Comparison of ENCODE assay signal across 19 cellular contexts in the genomic region with DNA sequence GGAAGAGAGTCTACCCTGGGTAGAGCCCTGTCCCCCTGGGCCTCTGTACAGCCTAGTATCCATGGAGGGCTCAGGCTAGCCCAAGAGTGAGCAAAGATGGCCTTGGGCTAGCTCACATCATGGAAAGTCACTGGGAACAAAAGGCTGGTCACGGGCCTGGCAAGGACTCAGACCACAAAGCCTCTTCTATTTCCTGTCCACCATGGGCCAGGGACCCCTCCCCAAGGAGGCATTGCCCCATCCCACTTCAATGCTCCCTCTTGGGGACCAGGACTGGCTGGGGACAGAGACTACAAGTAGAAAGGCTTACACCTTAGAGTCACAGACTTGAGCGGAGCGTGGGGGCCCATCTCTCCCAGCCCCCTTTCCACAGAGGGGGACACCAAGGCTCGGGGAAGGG. TPM values are rescaled to one million over a fixed set of nuclear protein-coding genes. Genes with fewer than 3 reads are reported as not detected.
DNase-seq lines count a peak whose midpoint lies in the region; ATAC-seq and TF ChIP-seq lines count a peak whose summit lies in the region.
"Had no signal": no experiment of that assay in that cellular context is flagged by ENCODE, and none has a peak within 500 bp of the region (broad histone marks: within the 10 kb centered on the region; RNA-seq: fewer than 3 reads in every experiment).

No MANE protein-coding gene starts in this region.

- peaks cover 0 to 33% (median 20%) of the 10 kb centered on the region in 12 donors for H3K4me1 ChIP-seq in heart left ventricle
- peaks cover 14% of the 10 kb centered on the region for H3K4me1 ChIP-seq in ectodermal cell (ENCODE audit: control insufficient read depth, insufficient read depth, low read length)
- H3K4me1 ChIP-seq in mesodermal cell (ENCODE audit: control insufficient read depth, insufficient read depth, low read length, poor library complexity, severe bottlenecking) = peaks cover 10% of the 10 kb centered on the region

- H3K9me3 Mint-ChIP-seq in activated CD8-positive, alpha-beta T cell treated with anti-CD3 and anti-CD28 coated beads, Interleukin-2, amount 10 ng/mL, durations not matched to agents 7 days and 5 days (ENCODE audit: insufficient read depth) = no peaks in the 10 kb centered on the region
- H3K9me3 Mint-ChIP-seq: T-helper 2 cell treated with Interferon-gamma antibody and Interleukin-4, amounts not matched to agents 5 μg/mL and 100 μg/mL, for 36 hours had no signal

- no peak overlapping the region for H3K27ac Mint-ChIP-seq in activated CD8-positive, alpha-beta T cell treated with anti-CD3 and anti-CD28 coated beads, Interleukin-2, amount 10 ng/mL, durations not matched to agents 7 days and 5 days
- H3K27ac Mint-ChIP-seq: T-helper 2 cell treated with Interferon-gamma antibody and Interleukin-4, amounts not matched to agents 5 μg/mL and 100 μg/mL, for 36 hours had no signal

- peaks cover 2% of the 10 kb centered on the region for H3K4me1 Mint-ChIP-seq in activated CD8-positive, alpha-beta T cell treated with anti-CD3 and anti-CD28 coated beads, Interleukin-2, amount 10 ng/mL, durations not matched to agents 7 days and 5 days (ENCODE audit: low read depth)

- 78 to 87% (median 84%) methylated on average over 4 of the region's 4 CpGs for WGBS in heart left ventricle, 4 donors
- 92 to 94% methylated on average over 4 of the region's 4 CpGs for WGBS in ectodermal cell, 2 experiments
- 89 to 95% methylated on average over 3 to 4 of the region's 4 CpGs for WGBS in mesodermal cell (ENCODE audit: insufficient coverage in 2 of 2), 2 experiments

- no peaks in the 10 kb centered on the region for H3K27me3 Mint-ChIP-seq in activated CD8-positive, alpha-beta T cell treated with anti-CD3 and anti-CD28 coated beads, Interleukin-2, amount 10 ng/mL, durations not matched to agents 7 days and 5 days (ENCODE audit: low read depth)

- H3K27me3 ChIP-seq in heart left ventricle (no peaks in the 10 kb centered on the region), ectodermal cell (ENCODE audit: control insufficient read depth, insufficient read depth, low read length, poor library complexity, severe bottlenecking) (no peaks in the 10 kb centered on the region)
- H3K27me3 ChIP-seq: BLaER1 treated with 17β-estradiol and CSF1 and Interleukin-3, amounts not matched to agents 10 nM and 100 nM; upper lobe of right lung had no signal

- no peaks in the 10 kb centered on the region for H3K9me3 ChIP-seq in heart left ventricle
- H3K9me3 ChIP-seq in ectodermal cell (ENCODE audit: control insufficient read depth, low read length) = no peaks in the 10 kb centered on the region
- H3K9me3 ChIP-seq in mesodermal cell (ENCODE audit: control insufficient read depth, low read length) = no peaks in the 10 kb centered on the region
- H3K9me3 ChIP-seq: BLaER1 treated with 17β-estradiol and CSF1 and Interleukin-3, amounts not matched to agents 10 nM and 100 nM; upper lobe of right lung had no signal

- H3K36me3 ChIP-seq in heart left ventricle = no peaks in the 10 kb centered on the region
- H3K36me3 ChIP-seq in ectodermal cell (ENCODE audit: control insufficient read depth, insufficient read depth, low read length) = no peaks in the 10 kb centered on the region
- no peaks in the 10 kb centered on the region for H3K36me3 ChIP-seq in mesodermal cell (ENCODE audit: control insufficient read depth, insufficient read depth, low read length)
- H3K36me3 ChIP-seq: BLaER1 treated with 17β-estradiol and CSF1 and Interleukin-3, amounts not matched to agents 10 nM and 100 nM; upper lobe of right lung had no signal

- DNase-seq in heart left ventricle (no peak), left cardiac atrium (no peak), DMS 273 treated with DMSO at 0.1 percent for 48 hours (lab: John Stamatoyannopoulos, UW) (no peak)
- DNase-seq in activated CD8-positive, alpha-beta T cell treated with anti-CD3 and anti-CD28 coated beads, Interleukin-2, amount 10 ng/mL, durations not matched to agents 7 days and 5 days = no peak
- DNase-seq in stimulated activated naive CD4-positive, alpha-beta T cell treated with Interleukin-2 at 50 U/mL for 16 hours (lab: John Stamatoyannopoulos, UW) = no peak
- DNase-seq: 8988T, erythroblast, GDM1, NCI-H1930, NCI-H510A, SIG-M5 had no signal

- no peak for TF ChIP-seq CTCF in heart left ventricle (IDR thresholded peaks at IDR 0.05)

- H3K4me3 Mint-ChIP-seq in activated CD8-positive, alpha-beta T cell treated with anti-CD3 and anti-CD28 coated beads, Interleukin-2, amount 10 ng/mL, durations not matched to agents 7 days and 5 days = no peak overlapping the region
- H3K4me3 Mint-ChIP-seq: T-helper 2 cell treated with Interferon-gamma antibody and Interleukin-4, amounts not matched to agents 5 μg/mL and 100 μg/mL, for 36 hours had no signal

- no peak for ATAC-seq in heart left ventricle
- ATAC-seq in left cardiac atrium = no peak
- no peak for ATAC-seq in activated CD8-positive, alpha-beta T cell treated with anti-CD3 and anti-CD28 coated beads, Interleukin-2, amount 10 ng/mL, durations not matched to agents 7 days and 5 days
- ATAC-seq: activated CD4-positive, CD25-positive, alpha-beta regulatory T cell treated with anti-CD3 and anti-CD28 coated beads, Interleukin-2, amount 50 U/mL, for 24 hours had no signal

- CTCF ChIA-PET in activated CD8-positive, alpha-beta T cell treated with anti-CD3 and anti-CD28 coated beads, Interleukin-2, amount 10 ng/mL, durations not matched to agents 7 days and 5 days (lab: Charles Lee) = interaction anchor here (2.0 kb wide), 1 partner anchor 38 kb away, joined by 6 read pairs; no protein-coding TSS in a partner anchor

- H3K27ac ChIP-seq in heart left ventricle (peak overlapping the region; percentile 70 to 91 (median 83)), ectodermal cell (ENCODE audit: insufficient read depth, low read depth, low read length, poor library complexity, severe bottlenecking) (peak overlapping the region; percentile 67), mesodermal cell (ENCODE audit: low read depth, low read length, severe bottlenecking) (peak overlapping the region; percentile 74), temporal lobe (ENCODE audit: low read depth, low read length) (peak overlapping the region; percentile 100)
- H3K27ac ChIP-seq: BLaER1 treated with 17β-estradiol and CSF1 and Interleukin-3, amounts not matched to agents 10 nM and 100 nM had no signal

- H3K4me3 ChIP-seq in heart left ventricle = no peak overlapping the region
- H3K4me3 ChIP-seq in ectodermal cell (ENCODE audit: insufficient read depth, low read depth, low read length) = no peak overlapping the region
- no peak overlapping the region for H3K4me3 ChIP-seq in mesodermal cell (ENCODE audit: extremely low read depth, insufficient read depth, low read length, poor library complexity, severe bottlenecking)
- H3K4me3 ChIP-seq: BLaER1 treated with 17β-estradiol and CSF1 and Interleukin-3, amounts not matched to agents 10 nM and 100 nM; skin epidermis; upper lobe of right lung had no signal

- H3K36me3 Mint-ChIP-seq in activated CD8-positive, alpha-beta T cell treated with anti-CD3 and anti-CD28 coated beads, Interleukin-2, amount 10 ng/mL, durations not matched to agents 7 days and 5 days (ENCODE audit: low read depth) = no peaks in the 10 kb centered on the region

- intact Hi-C loops in heart left ventricle (cut with DNase I) (no loop called here), left cardiac atrium (cut with DNase I) (no loop called here)

- no peak for TF ChIP-seq POLR2A in heart left ventricle (IDR thresholded peaks at IDR 0.05)

- POLR2A ChIA-PET in activated CD8-positive, alpha-beta T cell treated with anti-CD3 and anti-CD28 coated beads, Interleukin-2, amount 10 ng/mL, durations not matched to agents 7 days and 5 days (lab: Charles Lee) = no interaction called here

RNA-seq across cellular contexts. Expression of a gene that starts 16.9 kb away (rescaled TPM):
- 10 to 100 TPM; 14.5 to 33.2 (median 20.7) TPM for total RNA-seq in heart left ventricle
- 10 to 100 TPM in 1 of 2 donors, 1 to 10 TPM in 1; 9.2 to 26.1 TPM for polyA plus RNA-seq in heart left ventricle
- 10 to 100 TPM; 24.6 to 39.3 TPM for total RNA-seq in left cardiac atrium
- 16.7 TPM for polyA plus RNA-seq in ectodermal cell (2013, experiment 1 of 4)
- 12.5 TPM for polyA plus RNA-seq in ectodermal cell (2013, experiment 2 of 4)
- 9.1 TPM for polyA plus RNA-seq in ectodermal cell (2013, experiment 3 of 4)
- 9.6 TPM for polyA plus RNA-seq in ectodermal cell (2013, experiment 4 of 4)
- 23.1 TPM for polyA plus RNA-seq in mesodermal cell (2013, experiment 1 of 2)
- 19.8 TPM for polyA plus RNA-seq in mesodermal cell (2013, experiment 2 of 2)
- 7.9 TPM for total RNA-seq in temporal lobe
- total RNA-seq in activated CD8-positive, alpha-beta T cell treated with anti-CD3 and anti-CD28 coated beads, Interleukin-2, amount 10 ng/mL, durations not matched to agents 7 days and 5 days = 10 to 100 TPM; 37.4 to 39.1 TPM

RNA-seq across cellular contexts. Expression of a gene that starts 43.7 kb away (rescaled TPM):
- total RNA-seq in heart left ventricle (100 to 1,000 TPM; 515 to 986 (median 681) TPM), left cardiac atrium (100 to 1,000 TPM; 586 to 682 TPM), temporal lobe (619 TPM)
- polyA plus RNA-seq in heart left ventricle = 1,000 to 10,000 TPM; 1,354 to 1,405 TPM
- 1,860 TPM for polyA plus RNA-seq in ectodermal cell (2013, experiment 1 of 4)
- 1,954 TPM for polyA plus RNA-seq in ectodermal cell (2013, experiment 2 of 4)
- 1,946 TPM for polyA plus RNA-seq in ectodermal cell (2013, experiment 3 of 4)
- 2,154 TPM for polyA plus RNA-seq in ectodermal cell (2013, experiment 4 of 4)
- 2,047 TPM for polyA plus RNA-seq in mesodermal cell (2013, experiment 1 of 2)
- polyA plus RNA-seq in mesodermal cell (2013, experiment 2 of 2) = 1,829 TPM
- 1,000 to 10,000 TPM; 1,199 to 1,266 TPM for total RNA-seq in activated CD8-positive, alpha-beta T cell treated with anti-CD3 and anti-CD28 coated beads, Interleukin-2, amount 10 ng/mL, durations not matched to agents 7 days and 5 days

RNA-seq across cellular contexts. Expression of a gene that starts 56.1 kb away (rescaled TPM):
- total RNA-seq in heart left ventricle = 10 to 100 TPM; 14.8 to 45.3 (median 27.7) TPM
- 10 to 100 TPM; 18.3 to 21.2 TPM for polyA plus RNA-seq in heart left ventricle
- 10 to 100 TPM; 21.8 to 24.8 TPM for total RNA-seq in left cardiac atrium
- 26.6 TPM for polyA plus RNA-seq in ectodermal cell (2013, experiment 1 of 4)
- polyA plus RNA-seq in ectodermal cell (2013, experiment 2 of 4) = 19.4 TPM
- polyA plus RNA-seq in ectodermal cell (2013, experiment 3 of 4) = 24.1 TPM
- polyA plus RNA-seq in ectodermal cell (2013, experiment 4 of 4) = 26.8 TPM
- 32.6 TPM for polyA plus RNA-seq in mesodermal cell (2013, experiment 1 of 2)
- polyA plus RNA-seq in mesodermal cell (2013, experiment 2 of 2) = 27.5 TPM
- total RNA-seq in temporal lobe = 1.2 TPM
- 10 to 100 TPM; 17.4 to 21.2 TPM for total RNA-seq in activated CD8-positive, alpha-beta T cell treated with anti-CD3 and anti-CD28 coated beads, Interleukin-2, amount 10 ng/mL, durations not matched to agents 7 days and 5 days
